ENCODE assay signal across 8 cellular contexts in genomic region chr1:229227298-229227919, GRCh38. TPM values are rescaled to one million over a fixed set of nuclear protein-coding genes. Genes with fewer than 3 reads are reported as not detected.
A peak's percentile ranks its signal among the peaks of the same experiment; 100 is the strongest.
DNase-seq lines count a peak whose midpoint lies in the region; ATAC-seq and TF ChIP-seq lines count a peak whose summit lies in the region.

No MANE protein-coding gene starts in this region.

- no peaks in the 10 kb centered on the region for H3K27me3 ChIP-seq in vagina

- peaks cover 4% of the 10 kb centered on the region for H3K27me3 Mint-ChIP-seq in progenitor cell of endocrine pancreas

- no peaks in the 10 kb centered on the region for H3K36me3 ChIP-seq in vagina

- H3K9me3 ChIP-seq in vagina: no peaks in the 10 kb centered on the region

- H3K9me3 Mint-ChIP-seq in progenitor cell of endocrine pancreas (ENCODE audit: low read depth): no peaks in the 10 kb centered on the region

- H3K4me3 ChIP-seq in GM12864 (ENCODE audit: low read depth, low read length) (no peak overlapping the region), vagina (no peak overlapping the region)

- H3K4me1 ChIP-seq in vagina: peaks cover 48% of the 10 kb centered on the region

- no peak overlapping the region for H3K4me3 Mint-ChIP-seq in progenitor cell of endocrine pancreas (ENCODE audit: low read depth)

- H3K36me3 Mint-ChIP-seq in progenitor cell of endocrine pancreas (ENCODE audit: insufficient read depth): no peaks in the 10 kb centered on the region

- peak; percentile 80 for TF ChIP-seq CTCF in GM12864 (IDR thresholded peaks at IDR 0.05; ENCODE audit: low read depth, low read length, missing control alignments)
- peak; percentile 95 for TF ChIP-seq CTCF in progenitor cell of endocrine pancreas (IDR thresholded peaks at IDR 0.05; ENCODE audit: unreplicated experiment)
- TF ChIP-seq CTCF in vagina (IDR thresholded peaks at IDR 0.05): peak; percentile 73 to 79 (median 73)

- TF ChIP-seq POLR2A in vagina (IDR thresholded peaks at IDR 0.05): no peak

- no peak overlapping the region for H3K27ac Mint-ChIP-seq in progenitor cell of endocrine pancreas

- intact Hi-C loops in head of caudate nucleus (cut with DNase I) (loop anchor here (2.0 to 10.0 kb wide), 4 partner anchors 93 to 563 kb away; partner anchors contain the start of gene RHOU), vagina (cut with DNase I) (loop anchor here (2.0 kb wide), 1 partner anchor 491 kb away; no protein-coding TSS in a partner anchor)

- DNase-seq in GM12864 (ENCODE audit: low read depth) (no peak), NCI-H1417 treated with DMSO at 0.1 percent for 48 hours (lab: John Stamatoyannopoulos, UW) (peak; percentile 33), SKM-1 treated with dmso at 0.1 percent for 144 hours (lab: John Stamatoyannopoulos, UW; ENCODE audit: unreplicated experiment) (peak; percentile 85), head of caudate nucleus (peak; percentile 78 to 97 (median 92)), progenitor cell of endocrine pancreas (ENCODE audit: low spot score, unreplicated experiment) (peak; percentile 77), vagina (ENCODE audit: extremely low spot score in 2 of 2) (peak in 1 of 2 donors; percentile 94)
- peak; percentile 81 for DNase-seq in activated naive CD4-positive, alpha-beta T cell treated with anti-CD3 and anti-CD28 coated beads, Interleukin-2, amount 50 U/mL, for 16 hours

- no peak for ATAC-seq in GM18867 (IDR thresholded peaks at IDR 0.05; ENCODE audit: unreplicated experiment)

- H3K4me1 Mint-ChIP-seq in progenitor cell of endocrine pancreas (ENCODE audit: low read depth): peaks cover 38% of the 10 kb centered on the region

- no peak overlapping the region for H3K27ac ChIP-seq in vagina

RNA-seq across cellular contexts. Expression of gene RAB4A, which starts 43.5 kb away (rescaled TPM):
- total RNA-seq in progenitor cell of endocrine pancreas (127 and 130 TPM in 2 replicates), vagina (16.5 TPM)
